ENCODE assay signal across 34 cellular contexts in the genomic region with DNA sequence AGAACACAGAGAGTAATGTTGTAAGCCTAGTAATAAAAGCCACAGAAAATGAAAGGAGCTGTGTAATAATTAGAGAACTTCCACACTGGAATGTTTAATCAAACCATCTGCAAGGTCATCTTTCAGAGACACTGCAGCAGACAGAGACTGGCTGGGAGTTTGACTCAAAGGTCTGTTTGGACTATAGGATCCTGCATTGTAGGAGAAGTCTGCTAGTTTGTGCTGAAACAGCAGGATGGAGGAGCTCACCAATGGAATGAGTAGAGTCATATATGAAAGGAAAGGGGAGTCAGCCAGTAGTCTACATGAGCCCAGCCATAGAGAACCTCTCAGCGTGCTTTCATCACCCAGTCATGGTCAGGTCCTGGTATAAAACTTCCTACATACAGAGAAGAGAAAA. TPM values are rescaled to one million over a fixed set of nuclear protein-coding genes. Genes with fewer than 3 reads are reported as not detected.
"Had no signal": no experiment of that assay in that cellular context is flagged by ENCODE, and none has a peak within 500 bp of the region (broad histone marks: within the 10 kb centered on the region; RNA-seq: fewer than 3 reads in every experiment).

No MANE protein-coding gene starts in this region.

- H3K36me3 Mint-ChIP-seq: mesothelial cell of epicardium; naive thymus-derived CD4-positive, alpha-beta T cell; neural progenitor cell; stimulated activated memory B cell treated with anti-CD40 and anti-IgM and Interleukin-4, amounts not matched to agents 10 μg/mL and 1 μg/mL and 100 μg/mL, for 72 hours had no signal

- H3K4me3 Mint-ChIP-seq: mesothelial cell of epicardium; naive thymus-derived CD4-positive, alpha-beta T cell; nephron; neural progenitor cell; stimulated activated memory B cell treated with anti-CD40 and anti-IgM and Interleukin-4, amounts not matched to agents 10 μg/mL and 1 μg/mL and 100 μg/mL, for 72 hours had no signal

- H3K4me1 ChIP-seq: esophagus muscularis mucosa, foreskin keratinocyte, gastroesophageal sphincter, neural progenitor cell, parathyroid adenoma, prostate gland, right atrium auricular region, sigmoid colon, spleen, tibial nerve had no signal

- H3K9ac ChIP-seq: neural progenitor cell, parathyroid adenoma had no signal

- FAIRE-seq: endothelial cell of umbilical vein, islet of Langerhans, urothelium cell line had no signal

- H3K4me3 ChIP-seq: coronary artery, esophagus muscularis mucosa, gastroesophageal sphincter, neural progenitor cell, prostate gland, right atrium auricular region, sigmoid colon, spleen, thoracic aorta, tibial nerve, upper lobe of left lung had no signal

- H3K27me3 ChIP-seq: foreskin keratinocyte, gastroesophageal sphincter, neural progenitor cell, right atrium auricular region, sigmoid colon, upper lobe of left lung had no signal

- DNase-seq: dermis blood vessel endothelial cell; effector memory CD4-positive, alpha-beta T cell; foreskin keratinocyte; heart left ventricle; hippocampal formation; mesenchymal stem cell; naive thymus-derived CD4-positive, alpha-beta T cell; sigmoid colon; spleen; stimulated activated CD4-positive, alpha-beta T cell treated with anti-CD3 and anti-CD28 coated beads, Interleukin-4, amount 100 ng/mL, for 4 hours; stimulated activated naive CD8-positive, alpha-beta T cell treated with anti-CD3 and anti-CD28 coated beads, Interleukin-15, Interleukin-2, amounts not matched to agents 100 U/mL and 50 U/mL, for 24 hours; substantia nigra; upper lobe of left lung had no signal

- H3K4me1 Mint-ChIP-seq: naive thymus-derived CD4-positive, alpha-beta T cell; neural progenitor cell; stimulated activated memory B cell treated with anti-CD40 and anti-IgM and Interleukin-4, amounts not matched to agents 10 μg/mL and 1 μg/mL and 100 μg/mL, for 72 hours had no signal

- H3K9me3 ChIP-seq: esophagus muscularis mucosa, gastroesophageal sphincter, heart left ventricle, prostate gland, right atrium auricular region, sigmoid colon, spleen, thoracic aorta, tibial nerve, upper lobe of left lung had no signal

- ATAC-seq: foreskin keratinocyte; gastroesophageal sphincter; heart left ventricle; naive thymus-derived CD4-positive, alpha-beta T cell; stimulated activated memory B cell treated with anti-CD40 and anti-IgM and Interleukin-4, amounts not matched to agents 10 μg/mL and 1 μg/mL and 100 μg/mL, for 72 hours; stimulated activated naive CD8-positive, alpha-beta T cell treated with anti-CD3 and anti-CD28 coated beads, Interleukin-15, Interleukin-2, amounts not matched to agents 100 U/mL and 50 U/mL, for 24 hours had no signal

- H3K27ac Mint-ChIP-seq: mesothelial cell of epicardium; naive thymus-derived CD4-positive, alpha-beta T cell; nephron; neural progenitor cell; stimulated activated memory B cell treated with anti-CD40 and anti-IgM and Interleukin-4, amounts not matched to agents 10 μg/mL and 1 μg/mL and 100 μg/mL, for 72 hours had no signal

- H3K36me3 ChIP-seq: esophagus muscularis mucosa, gastroesophageal sphincter, heart left ventricle, neural progenitor cell, prostate gland, right atrium auricular region, sigmoid colon, spleen, thoracic aorta, tibial nerve, upper lobe of left lung had no signal

- H3K27ac ChIP-seq: coronary artery, esophagus muscularis mucosa, foreskin keratinocyte, gastroesophageal sphincter, neural progenitor cell, parathyroid adenoma, prostate gland, sigmoid colon, spleen, thoracic aorta, tibial nerve, upper lobe of left lung had no signal

- H3K9me3 Mint-ChIP-seq: nephron, neural progenitor cell had no signal

RNA-seq across cellular contexts. Expression of a gene that starts 4.5 kb away (rescaled TPM):
- total RNA-seq: chondrocyte; dermis blood vessel endothelial cell; endothelial cell of umbilical vein; fibroblast of lung; kidney epithelial cell; lung microvascular endothelial cell; naive thymus-derived CD4-positive, alpha-beta T cell; osteoblast; skeletal muscle tissue; spleen had no signal
- polyA plus RNA-seq: endothelial cell of umbilical vein; fibroblast of lung; naive thymus-derived CD4-positive, alpha-beta T cell had no signal

RNA-seq across cellular contexts. Expression of a gene that starts 59.4 kb away (rescaled TPM):
- total RNA-seq: endothelial cell of umbilical vein, skeletal muscle tissue had no signal
